Comparison of ENCODE assay signal across 27 cellular contexts in genomic region chrX:39577206-39577605, GRCh38.
DNase-seq lines count a peak whose midpoint lies in the region; ATAC-seq and TF ChIP-seq lines count a peak whose summit lies in the region.
"Had no signal": no experiment of that assay in that cellular context is flagged by ENCODE, and none has a peak within 500 bp of the region (broad histone marks: within the 10 kb centered on the region; RNA-seq: fewer than 3 reads in every experiment).

No MANE protein-coding gene starts in this region.

- H2AFZ ChIP-seq in fibroblast of lung (ENCODE audit: low read length) = no peak overlapping the region

- peaks cover 24% of the 10 kb centered on the region for H3K4me1 Mint-ChIP-seq in stimulated activated effector memory CD8-positive, alpha-beta T cell treated with anti-CD3 and anti-CD28 coated beads, Interleukin-12 subunit alpha, Interleukin-12 subunit beta, amount 100 ng/mL, for 72 hours
- H3K4me1 Mint-ChIP-seq in activated CD4-positive, alpha-beta memory T cell treated with anti-CD3 and anti-CD28 coated beads for 36 hours (ENCODE audit: low read depth) = peaks cover 23% of the 10 kb centered on the region

- H3K36me3 Mint-ChIP-seq in stimulated activated effector memory CD8-positive, alpha-beta T cell treated with anti-CD3 and anti-CD28 coated beads, Interleukin-12 subunit alpha, Interleukin-12 subunit beta, amount 100 ng/mL, for 72 hours = no peaks in the 10 kb centered on the region
- no peaks in the 10 kb centered on the region for H3K36me3 Mint-ChIP-seq in activated CD4-positive, alpha-beta memory T cell treated with anti-CD3 and anti-CD28 coated beads for 36 hours
- H3K36me3 Mint-ChIP-seq: natural killer cell treated with Interleukin-12 subunit alpha and Interleukin-12 subunit beta and Interleukin-15 and Interleukin-18, amount 100 ng/mL, for 72 hours had no signal

- no peak overlapping the region for H3K4me3 Mint-ChIP-seq in stimulated activated effector memory CD8-positive, alpha-beta T cell treated with anti-CD3 and anti-CD28 coated beads, Interleukin-12 subunit alpha, Interleukin-12 subunit beta, amount 100 ng/mL, for 72 hours
- H3K4me3 Mint-ChIP-seq in activated CD4-positive, alpha-beta memory T cell treated with anti-CD3 and anti-CD28 coated beads for 36 hours = no peak overlapping the region
- H3K4me3 Mint-ChIP-seq: activated CD4-positive, alpha-beta memory T cell treated with anti-CD3 and anti-CD28 coated beads, Interleukin-2, amount 10 ng/mL, durations not matched to agents 7 days and 5 days; natural killer cell treated with Interleukin-12 subunit alpha and Interleukin-12 subunit beta and Interleukin-15 and Interleukin-18, amount 100 ng/mL, for 72 hours had no signal

- no peak overlapping the region for H3K4me3 ChIP-seq in NT2/D1 (ENCODE audit: insufficient read length, low read depth)
- H3K4me3 ChIP-seq in fibroblast of lung (replicated peaks in 1 of 4; ENCODE audit: control extremely low read depth in 1 of 4, insufficient read depth in 1 of 4, low read depth in 3 of 4, low read length in 4 of 4) = no peak overlapping the region
- H3K4me3 ChIP-seq: BLaER1 treated with 17β-estradiol and CSF1 and Interleukin-3, amounts not matched to agents 10 nM and 100 nM had no signal

- no peaks in the 10 kb centered on the region for H3K27me3 ChIP-seq in NT2/D1 (ENCODE audit: insufficient read depth, insufficient read length)
- H3K27me3 ChIP-seq in fibroblast of lung (ENCODE audit: control insufficient read depth, insufficient read depth, low read length) = no peaks in the 10 kb centered on the region
- H3K27me3 ChIP-seq: BLaER1 treated with 17β-estradiol and CSF1 and Interleukin-3, amounts not matched to agents 10 nM and 100 nM; brain microvascular endothelial cell had no signal

- no peaks in the 10 kb centered on the region for H3K9me3 ChIP-seq in NT2/D1 (ENCODE audit: insufficient read depth, low read length)
- no peaks in the 10 kb centered on the region for H3K9me3 ChIP-seq in fibroblast of lung (ENCODE audit: control insufficient read depth, insufficient read depth, low read depth, low read length)
- H3K9me3 ChIP-seq: BLaER1 treated with 17β-estradiol and CSF1 and Interleukin-3, amounts not matched to agents 10 nM and 100 nM had no signal

- H3K27me3 Mint-ChIP-seq in activated CD4-positive, alpha-beta memory T cell treated with anti-CD3 and anti-CD28 coated beads for 36 hours = no peaks in the 10 kb centered on the region
- H3K27me3 Mint-ChIP-seq: activated CD4-positive, alpha-beta memory T cell treated with anti-CD3 and anti-CD28 coated beads, Interleukin-2, amount 10 ng/mL, durations not matched to agents 7 days and 5 days had no signal

- no peak for ATAC-seq in stimulated activated effector memory CD8-positive, alpha-beta T cell treated with anti-CD3 and anti-CD28 coated beads, Interleukin-12 subunit alpha, Interleukin-12 subunit beta, amount 100 ng/mL, for 72 hours
- ATAC-seq: natural killer cell treated with Interleukin-12 subunit alpha and Interleukin-12 subunit beta and Interleukin-15 and Interleukin-18, amount 100 ng/mL, for 72 hours had no signal

- H3K4me1 ChIP-seq in NT2/D1 (ENCODE audit: insufficient read depth, insufficient read length) (peaks cover 2% of the 10 kb centered on the region), fibroblast of lung (ENCODE audit: control insufficient read depth, extremely low read depth, insufficient read depth, low read length) (no peaks in the 10 kb centered on the region)

- H3K9me3 Mint-ChIP-seq in stimulated activated effector memory CD8-positive, alpha-beta T cell treated with anti-CD3 and anti-CD28 coated beads, Interleukin-12 subunit alpha, Interleukin-12 subunit beta, amount 100 ng/mL, for 72 hours = no peaks in the 10 kb centered on the region
- H3K9me3 Mint-ChIP-seq in activated CD4-positive, alpha-beta memory T cell treated with anti-CD3 and anti-CD28 coated beads for 36 hours = no peaks in the 10 kb centered on the region
- H3K9me3 Mint-ChIP-seq: activated CD4-positive, alpha-beta memory T cell treated with anti-CD3 and anti-CD28 coated beads, Interleukin-2, amount 10 ng/mL, durations not matched to agents 7 days and 5 days; natural killer cell treated with Interleukin-12 subunit alpha and Interleukin-12 subunit beta and Interleukin-15 and Interleukin-18, amount 100 ng/mL, for 72 hours had no signal

- H3K9ac ChIP-seq in NT2/D1 (ENCODE audit: insufficient read length, low read depth) (peak overlapping the region; percentile 5), fibroblast of lung (ENCODE audit: insufficient read depth, low read length) (no peak overlapping the region)
- H3K9ac ChIP-seq: BLaER1 treated with 17β-estradiol and CSF1 and Interleukin-3, amounts not matched to agents 10 nM and 100 nM had no signal

- no peak overlapping the region for H3K4me2 ChIP-seq in fibroblast of lung (ENCODE audit: extremely low read depth, insufficient read depth, low read length)

- H4K20me1 ChIP-seq in fibroblast of lung (ENCODE audit: control insufficient read depth, extremely low read depth, insufficient read depth, low read length) = no peaks in the 10 kb centered on the region
- H4K20me1 ChIP-seq: BLaER1 treated with 17β-estradiol and CSF1 and Interleukin-3, amounts not matched to agents 10 nM and 100 nM had no signal

- intact Hi-C loops in activated CD4-positive, alpha-beta memory T cell treated with anti-CD3 and anti-CD28 coated beads for 36 hours (cut with micrococcal nuclease) = no loop called here

- H3K27ac Mint-ChIP-seq in stimulated activated effector memory CD8-positive, alpha-beta T cell treated with anti-CD3 and anti-CD28 coated beads, Interleukin-12 subunit alpha, Interleukin-12 subunit beta, amount 100 ng/mL, for 72 hours = peak overlapping the region; percentile 60
- no peak overlapping the region for H3K27ac Mint-ChIP-seq in activated CD4-positive, alpha-beta memory T cell treated with anti-CD3 and anti-CD28 coated beads for 36 hours
- H3K27ac Mint-ChIP-seq: activated CD4-positive, alpha-beta memory T cell treated with anti-CD3 and anti-CD28 coated beads, Interleukin-2, amount 10 ng/mL, durations not matched to agents 7 days and 5 days; natural killer cell treated with Interleukin-12 subunit alpha and Interleukin-12 subunit beta and Interleukin-15 and Interleukin-18, amount 100 ng/mL, for 72 hours had no signal

- H3K79me2 ChIP-seq in fibroblast of lung (ENCODE audit: control insufficient read depth, insufficient read depth, low read length) = no peaks in the 10 kb centered on the region

- DNase-seq in NCI-H510A treated with DMSO at 0.1 percent for 48 hours (lab: John Stamatoyannopoulos, UW) (peak; percentile 4), NCI-H510A (lab: John Stamatoyannopoulos, UW) (no peak), NT2/D1 (ENCODE audit: low read depth, low spot score) (no peak), fibroblast of lung (ENCODE audit: low read depth in 2 of 2) (peak; percentile 2 to 44), NCI-H2081 treated with DMSO at 0.1 percent for 48 hours (lab: John Stamatoyannopoulos, UW) (no peak), AG08395 (ENCODE audit: low spot score) (no peak)
- DNase-seq in stimulated activated effector memory CD8-positive, alpha-beta T cell treated with anti-CD3 and anti-CD28 coated beads, Interleukin-12 subunit alpha, Interleukin-12 subunit beta, amount 100 ng/mL, for 72 hours (ENCODE audit: low spot score in 2 of 2) = no peak
- no peak for DNase-seq in activated CD4-positive, alpha-beta memory T cell treated with anti-CD3 and anti-CD28 coated beads for 36 hours
- DNase-seq: activated CD4-positive, alpha-beta memory T cell treated with anti-CD3 and anti-CD28 coated beads, Interleukin-2, amount 10 ng/mL, durations not matched to agents 7 days and 5 days; activated naive CD4-positive, alpha-beta T cell treated with anti-CD3 and anti-CD28 coated beads, Interleukin-2, amount 50 U/mL, for 16 hours; activated T-cell treated with anti-CD3 and anti-CD28 coated beads, Interleukin-2, amount 50 U/mL, for 1 hour; brain microvascular endothelial cell; cortex of kidney; foreskin fibroblast; HCEC 1CT; hippocampal formation; IMR-90; kidney; MM.1S; NCI-H446; NK-92 treated with Interleukin-12 subunit alpha and Interleukin-12 subunit beta, amount 100 ng/mL, for 24 hours; posterior cingulate gyrus; stimulated activated CD4-positive, alpha-beta T cell treated with anti-CD3 and anti-CD28 coated beads, Interleukin-2, amount 100 ng/mL, for 48 hours had no signal

- TF ChIP-seq CTCF in fibroblast of lung (conservative IDR thresholded peaks at IDR 0.05 in 1 of 2, IDR thresholded peaks at IDR 0.05 in 1 of 2; ENCODE audit: low read depth in 1 of 2, low read length in 2 of 2) = no peak

- H3K27ac ChIP-seq in fibroblast of lung (ENCODE audit: insufficient read depth, low read length) = no peak overlapping the region
- H3K27ac ChIP-seq: BLaER1 treated with 17β-estradiol and CSF1 and Interleukin-3, amounts not matched to agents 10 nM and 100 nM; brain microvascular endothelial cell; RWPE1; VCaP had no signal

- CTCF ChIA-PET in activated CD4-positive, alpha-beta memory T cell treated with anti-CD3 and anti-CD28 coated beads for 36 hours (lab: Charles Lee) = no interaction called here

- POLR2A ChIA-PET in activated CD4-positive, alpha-beta memory T cell treated with anti-CD3 and anti-CD28 coated beads for 36 hours (lab: Charles Lee) = interaction anchor here (2.0 kb wide), 1 partner anchor 25 kb away, joined by 4 read pairs; no protein-coding TSS in a partner anchor

- H3K36me3 ChIP-seq in NT2/D1 (ENCODE audit: insufficient read depth, insufficient read length, low read length) (no peaks in the 10 kb centered on the region), fibroblast of lung (ENCODE audit: control insufficient read depth, insufficient read depth, low read length) (no peaks in the 10 kb centered on the region)
- H3K36me3 ChIP-seq: BLaER1 treated with 17β-estradiol and CSF1 and Interleukin-3, amounts not matched to agents 10 nM and 100 nM; brain microvascular endothelial cell had no signal

Comparison
In these comparisons a context has a peak if more than half of its experiments do, and no peak if none do; other contexts are left out.
1. DNase-seq: peak in NCI-H510A treated with DMSO at 0.1 percent for 48 hours (single experiment) and fibroblast of lung (2 of 2); none in NCI-H510A (single experiment), NT2/D1 (single experiment), stimulated activated effector memory CD8-positive, alpha-beta T cell treated with anti-CD3 and anti-CD28 coated beads, Interleukin-12 subunit alpha, Interleukin-12 subunit beta, amount 100 ng/mL, for 72 hours (0 of 2), NCI-H2081 treated with DMSO at 0.1 percent for 48 hours (single experiment), AG08395 (single experiment) and activated CD4-positive, alpha-beta memory T cell treated with anti-CD3 and anti-CD28 coated beads for 36 hours (single experiment).